Comparison of ENCODE assay signal across 16 cellular contexts in the genomic region with DNA sequence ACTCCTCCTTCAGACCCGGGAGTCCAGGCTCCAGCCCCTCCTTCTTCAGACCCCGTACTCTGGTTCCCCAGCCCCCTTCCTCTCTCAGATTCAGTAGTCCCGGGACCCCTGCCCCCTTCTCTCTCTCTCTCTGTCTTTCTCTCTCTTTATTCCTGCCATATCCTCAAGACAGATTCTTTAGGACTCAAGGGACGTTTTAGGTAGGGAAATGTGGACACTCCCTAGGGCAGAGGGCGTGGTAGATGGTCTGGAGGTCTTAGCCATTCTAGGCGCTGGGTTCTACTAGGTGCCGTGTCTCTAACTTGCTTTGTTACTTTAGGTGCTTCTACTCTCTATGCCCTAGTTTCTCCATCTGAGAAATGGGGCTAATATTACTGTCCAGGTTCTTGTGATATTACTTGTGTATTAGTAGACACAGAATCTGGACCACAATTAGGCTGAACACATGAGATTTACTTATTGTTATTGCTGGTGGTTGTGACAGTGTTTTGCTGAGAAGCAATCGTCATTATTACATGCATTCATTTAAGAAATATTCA. TPM values are rescaled to one million over a fixed set of nuclear protein-coding genes. Genes with fewer than 3 reads are reported as not detected.
DNase-seq lines count a peak whose midpoint lies in the region; ATAC-seq and TF ChIP-seq lines count a peak whose summit lies in the region.
"Had no signal": no experiment of that assay in that cellular context is flagged by ENCODE, and none has a peak within 500 bp of the region (broad histone marks: within the 10 kb centered on the region; RNA-seq: fewer than 3 reads in every experiment).

No MANE protein-coding gene starts in this region.

- no peaks in the 10 kb centered on the region for H3K36me3 Mint-ChIP-seq in CD8-positive, alpha-beta memory T cell
- H3K36me3 Mint-ChIP-seq in activated CD8-positive, alpha-beta T cell treated with anti-CD3 and anti-CD28 coated beads, Interleukin-2, amount 10 ng/mL, durations not matched to agents 7 days and 5 days (ENCODE audit: low read depth) = peaks cover 6% of the 10 kb centered on the region

- CTCF ChIA-PET in CD8-positive, alpha-beta memory T cell (lab: Charles Lee) = no interaction called here
- CTCF ChIA-PET in activated CD8-positive, alpha-beta T cell treated with anti-CD3 and anti-CD28 coated beads, Interleukin-2, amount 10 ng/mL, durations not matched to agents 7 days and 5 days (lab: Charles Lee) = interaction anchor here (0.8 kb wide), 1 partner anchor 52 kb away, joined by 3 read pairs; no protein-coding TSS in a partner anchor

- H3K4me1 ChIP-seq in ACC112 (ENCODE audit: control insufficient read depth, insufficient read depth, low read length, unreplicated experiment) = no peaks in the 10 kb centered on the region
- H3K4me1 ChIP-seq in CD8-positive, alpha-beta memory T cell (ENCODE audit: insufficient read depth, low read length) = peaks cover 29% of the 10 kb centered on the region
- peaks cover 40% of the 10 kb centered on the region for H3K4me1 ChIP-seq in mononuclear cell (ENCODE audit: insufficient read depth, low read length)

- no peak for TF ChIP-seq CTCF in omental fat pad (IDR thresholded peaks at IDR 0.05)

- ATAC-seq in activated CD8-positive, alpha-beta T cell treated with anti-CD3 and anti-CD28 coated beads, Interleukin-2, amount 10 ng/mL, durations not matched to agents 7 days and 5 days = no peak
- ATAC-seq in omental fat pad (ENCODE audit: low FRiP score) = no peak

- no peaks in the 10 kb centered on the region for H3K9me3 ChIP-seq in CD8-positive, alpha-beta memory T cell (ENCODE audit: low read length)
- no peaks in the 10 kb centered on the region for H3K9me3 ChIP-seq in mononuclear cell (ENCODE audit: low read depth, low read length)
- H3K9me3 ChIP-seq: tibial artery had no signal

- peak overlapping the region in 5 of 8 donors; percentile 10 to 79 (median 61) for H3K27ac Mint-ChIP-seq in CD8-positive, alpha-beta memory T cell
- peak overlapping the region; percentile 78 for H3K27ac Mint-ChIP-seq in activated CD8-positive, alpha-beta T cell treated with anti-CD3 and anti-CD28 coated beads, Interleukin-2, amount 10 ng/mL, durations not matched to agents 7 days and 5 days

- no peak overlapping the region for H3K27ac ChIP-seq in ACC112 (ENCODE audit: low read depth, low read length)
- H3K27ac ChIP-seq in CD8-positive, alpha-beta memory T cell (ENCODE audit: low read depth, low read length) = peak overlapping the region; percentile 58
- H3K27ac ChIP-seq: tibial artery had no signal

- H3K36me3 ChIP-seq in ACC112 (ENCODE audit: insufficient read depth, low read length) = no peaks in the 10 kb centered on the region
- H3K36me3 ChIP-seq in CD8-positive, alpha-beta memory T cell (ENCODE audit: insufficient read depth, low read length) = no peaks in the 10 kb centered on the region
- H3K36me3 ChIP-seq: tibial artery had no signal

- no peak overlapping the region for H3K4me3 ChIP-seq in ACC112 (ENCODE audit: low read depth, low read length)
- H3K4me3 ChIP-seq in CD8-positive, alpha-beta memory T cell (ENCODE audit: low read length) = no peak overlapping the region
- H3K4me3 ChIP-seq in mononuclear cell (ENCODE audit: low read length) = peak overlapping the region; percentile 3
- H3K4me3 ChIP-seq: tibial artery had no signal

- H3K79me2 ChIP-seq in ACC112 (ENCODE audit: control insufficient read depth, insufficient read depth, low read length, unreplicated experiment) = peaks cover 4% of the 10 kb centered on the region

- H3K4me3 Mint-ChIP-seq in CD8-positive, alpha-beta memory T cell = peak overlapping the region in 5 of 7 donors; percentile 1 to 54 (median 27)
- no peak overlapping the region for H3K4me3 Mint-ChIP-seq in activated CD8-positive, alpha-beta T cell treated with anti-CD3 and anti-CD28 coated beads, Interleukin-2, amount 10 ng/mL, durations not matched to agents 7 days and 5 days

- H3K4me1 Mint-ChIP-seq in CD8-positive, alpha-beta memory T cell = peaks cover 53 to 62% (median 59%) of the 10 kb centered on the region in 3 donors
- H3K4me1 Mint-ChIP-seq in activated CD8-positive, alpha-beta T cell treated with anti-CD3 and anti-CD28 coated beads, Interleukin-2, amount 10 ng/mL, durations not matched to agents 7 days and 5 days (ENCODE audit: low read depth) = peaks cover 53% of the 10 kb centered on the region

- POLR2A ChIA-PET in CD8-positive, alpha-beta memory T cell (lab: Charles Lee) = no interaction called here
- POLR2A ChIA-PET in activated CD8-positive, alpha-beta T cell treated with anti-CD3 and anti-CD28 coated beads, Interleukin-2, amount 10 ng/mL, durations not matched to agents 7 days and 5 days (lab: Charles Lee) = interaction anchor here (0.7 kb wide), 1 partner anchor 11 kb away, joined by 3 read pairs; no protein-coding TSS in a partner anchor

- H3K27me3 Mint-ChIP-seq in CD8-positive, alpha-beta memory T cell = peaks cover 0 to 2% of the 10 kb centered on the region in 2 donors
- no peaks in the 10 kb centered on the region for H3K27me3 Mint-ChIP-seq in activated CD8-positive, alpha-beta T cell treated with anti-CD3 and anti-CD28 coated beads, Interleukin-2, amount 10 ng/mL, durations not matched to agents 7 days and 5 days (ENCODE audit: low read depth)

- peak overlapping the region; percentile 38 for H2AFZ ChIP-seq in ACC112 (ENCODE audit: low read length, unreplicated experiment)

- DNase-seq in CD8-positive, alpha-beta memory T cell = no peak
- DNase-seq in activated CD8-positive, alpha-beta T cell treated with anti-CD3 and anti-CD28 coated beads, Interleukin-2, amount 10 ng/mL, durations not matched to agents 7 days and 5 days = no peak
- DNase-seq in omental fat pad (ENCODE audit: low spot score) = no peak
- DNase-seq in COR-L47 (lab: John Stamatoyannopoulos, UW) = no peak
- no peak for DNase-seq in HK-2 (ENCODE audit: unreplicated experiment)
- no peak for DNase-seq in Kasumi-1 (lab: John Stamatoyannopoulos, UW)
- DNase-seq: NCI-H1694, NCI-H524, T1000, tibial artery had no signal

- no peaks in the 10 kb centered on the region for H3K9me3 Mint-ChIP-seq in CD8-positive, alpha-beta memory T cell
- no peaks in the 10 kb centered on the region for H3K9me3 Mint-ChIP-seq in activated CD8-positive, alpha-beta T cell treated with anti-CD3 and anti-CD28 coated beads, Interleukin-2, amount 10 ng/mL, durations not matched to agents 7 days and 5 days (ENCODE audit: insufficient read depth)

- H3K27me3 ChIP-seq in ACC112 (ENCODE audit: insufficient read depth, low read length) (no peaks in the 10 kb centered on the region), mononuclear cell (ENCODE audit: insufficient read depth, low read length) (no peaks in the 10 kb centered on the region)
- no peaks in the 10 kb centered on the region for H3K27me3 ChIP-seq in CD8-positive, alpha-beta memory T cell (ENCODE audit: insufficient read depth, low read length, poor library complexity, severe bottlenecking)

RNA-seq across cellular contexts. Expression of gene C19orf84, which starts 0.8 kb away (rescaled TPM):
- total RNA-seq in CD8-positive, alpha-beta memory T cell = not detected
- not detected for polyA plus RNA-seq in CD8-positive, alpha-beta memory T cell
- not detected for total RNA-seq in activated CD8-positive, alpha-beta T cell treated with anti-CD3 and anti-CD28 coated beads, Interleukin-2, amount 10 ng/mL, durations not matched to agents 7 days and 5 days
- 0.21 TPM for total RNA-seq in mononuclear cell
- total RNA-seq in omental fat pad = not detected
- total RNA-seq: Daoy, epithelial cell of proximal tubule, kidney epithelial cell, LHCN-M2 had no signal

RNA-seq across cellular contexts. Expression of gene LIM2, which starts 3.4 kb away (rescaled TPM):
- under 1 TPM; 0.66 to 0.93 TPM for total RNA-seq in CD8-positive, alpha-beta memory T cell
- 0.38 TPM for polyA plus RNA-seq in CD8-positive, alpha-beta memory T cell
- total RNA-seq in activated CD8-positive, alpha-beta T cell treated with anti-CD3 and anti-CD28 coated beads, Interleukin-2, amount 10 ng/mL, durations not matched to agents 7 days and 5 days = not detected
- total RNA-seq in mononuclear cell = 0.21 TPM
- total RNA-seq in omental fat pad = not detected
- total RNA-seq: Daoy, epithelial cell of proximal tubule, kidney epithelial cell, LHCN-M2 had no signal

RNA-seq across cellular contexts. Expression of gene NKG7, which starts 18.7 kb away (rescaled TPM):
- 100 to 1,000 TPM; 866 to 901 TPM for total RNA-seq in CD8-positive, alpha-beta memory T cell
- 2,087 TPM for polyA plus RNA-seq in CD8-positive, alpha-beta memory T cell
- 100 to 1,000 TPM; 401 to 410 TPM for total RNA-seq in activated CD8-positive, alpha-beta T cell treated with anti-CD3 and anti-CD28 coated beads, Interleukin-2, amount 10 ng/mL, durations not matched to agents 7 days and 5 days
- total RNA-seq in mononuclear cell (119 TPM), omental fat pad (1 to 10 TPM in 2 of 4 donors, under 1 TPM in 1, not detected in 1; 0.56 to 4.0 (median 2.6) TPM)
- total RNA-seq: Daoy, epithelial cell of proximal tubule, kidney epithelial cell, LHCN-M2 had no signal

RNA-seq across cellular contexts. Expression of gene CLDND2, which starts 22.3 kb away (rescaled TPM):
- 10 to 100 TPM; 24.9 to 25.0 TPM for total RNA-seq in CD8-positive, alpha-beta memory T cell
- polyA plus RNA-seq in CD8-positive, alpha-beta memory T cell = 1.5 TPM
- total RNA-seq in activated CD8-positive, alpha-beta T cell treated with anti-CD3 and anti-CD28 coated beads, Interleukin-2, amount 10 ng/mL, durations not matched to agents 7 days and 5 days = 1 to 10 TPM; 8.5 to 10.0 TPM
- 0.10 TPM for total RNA-seq in mononuclear cell
- not detected for total RNA-seq in omental fat pad
- total RNA-seq: Daoy, epithelial cell of proximal tubule, kidney epithelial cell, LHCN-M2 had no signal

RNA-seq across cellular contexts. Expression of gene ETFB, which starts 25.0 kb away (rescaled TPM):
- 100 to 1,000 TPM; 122 to 124 TPM for total RNA-seq in CD8-positive, alpha-beta memory T cell
- 80.0 TPM for polyA plus RNA-seq in CD8-positive, alpha-beta memory T cell
- 100 to 1,000 TPM; 137 to 141 TPM for total RNA-seq in activated CD8-positive, alpha-beta T cell treated with anti-CD3 and anti-CD28 coated beads, Interleukin-2, amount 10 ng/mL, durations not matched to agents 7 days and 5 days
- total RNA-seq in mononuclear cell = 21.5 TPM
- total RNA-seq in omental fat pad = 100 to 1,000 TPM; 136 to 251 (median 166) TPM

Comparison
In these comparisons a context has a peak if more than half of its experiments do, and no peak if none do; other contexts are left out.
1. RNA of gene NKG7, which starts 18.7 kb away (total RNA-seq): 866 to 901 TPM in CD8-positive, alpha-beta memory T cell, 401 to 410 TPM in activated CD8-positive, alpha-beta T cell treated with anti-CD3 and anti-CD28 coated beads, Interleukin-2, amount 10 ng/mL, durations not matched to agents 7 days and 5 days and 119 TPM in mononuclear cell (single experiment); 0.56 to 4.0 TPM in omental fat pad; every median in the first group is over 10 times any median in the second.